In genomic region chr10:132396495-132397035, GRCh38 we compare ENCODE assay signal across 8 cellular contexts. TPM values are rescaled to one million over a fixed set of nuclear protein-coding genes. Genes with fewer than 3 reads are reported as not detected.
A peak's percentile ranks its signal among the peaks of the same experiment; 100 is the strongest.
DNase-seq lines count a peak whose midpoint lies in the region; ATAC-seq, FAIRE-seq and TF ChIP-seq lines count a peak whose summit lies in the region.

No MANE protein-coding gene starts in this region.

- POLR2A ChIA-PET in HepG2 (lab: Yijun Ruan, JAX) = no interaction called here

- no peaks in the 10 kb centered on the region for H3K9me3 ChIP-seq in HepG2 (ENCODE audit: low read length)

- H3K79me2 ChIP-seq in HepG2 (ENCODE audit: insufficient read depth, low read length) = no peaks in the 10 kb centered on the region

- in situ Hi-C loops in HepG2 (cut with HindIII; ENCODE audit: extremely low pct_ligation_motif_present, low pct_unique_long_range_greater_than_20kb) = no loop called here

- FAIRE-seq in bronchial epithelial cell (lab: Jason Lieb, UNC) = no peak
- no peak for FAIRE-seq in HepG2 (lab: Jason Lieb, UNC)

- H3K4me3 ChIP-seq in bronchial epithelial cell (ENCODE audit: low read depth, low read length) (peak overlapping the region; percentile 75), HepG2 (replicated peaks in 1 of 3; ENCODE audit: insufficient read depth in 1 of 3, low read depth in 2 of 3, low read length in 3 of 3) (peak overlapping the region; percentile 61 to 75 (median 62); a peak in 4 of 6 replicates)

- peaks cover 37% of the 10 kb centered on the region for H3K4me1 ChIP-seq in HepG2 (ENCODE audit: insufficient read depth, low read length)

- ATAC-seq in HG03442 (IDR thresholded peaks at IDR 0.05; ENCODE audit: unreplicated experiment) = peak; percentile 29
- ATAC-seq in HepG2 = peak; percentile 62
- no peak for ATAC-seq in GM21717 (IDR thresholded peaks at IDR 0.05; ENCODE audit: unreplicated experiment)

- TF ChIP-seq CTCF in bronchial epithelial cell (IDR thresholded peaks at IDR 0.05; ENCODE audit: insufficient read depth, low read length, severe bottlenecking) (peak; percentile 35), HepG2 (CRISPR knock-in tag; IDR thresholded peaks at IDR 0.05) (peak; percentile 39; the same call in 1 of the 2 replicates)

- CTCF ChIA-PET in HepG2 (lab: Yijun Ruan, JAX; ENCODE audit: low intra/inter-chr PET ratio, low total read pairs) = interaction anchor here (0.9 kb wide), 1 partner anchor 50 kb away, joined by 3 read pairs; no protein-coding TSS in a partner anchor

- intact Hi-C loops in HepG2 (cut with micrococcal nuclease; ENCODE audit: unreplicated experiment) = no loop called here

- TF ChIP-seq EP300 in HepG2 (IDR thresholded peaks at IDR 0.05; ENCODE audit: low read depth in 2 of 2, low read length in 2 of 2) (no peak), HepG2 (CRISPR knock-in tag; IDR thresholded peaks at IDR 0.05; ENCODE audit: borderline replicate concordance) (no peak)

- no CpG with 5 or more reads among the region's 80 CpGs for WGBS in HepG2 (ENCODE audit: low lambda C conversion rate)

- H3K9ac ChIP-seq in HepG2 (ENCODE audit: insufficient read depth, low read depth, low read length) = peak overlapping the region; percentile 75

- DNase-seq in activated CD8-positive, alpha-beta memory T cell treated with anti-CD3 and anti-CD28 coated beads for 1 hour (ENCODE audit: extremely low read depth in 1 of 2, low read depth in 1 of 2) = peak; percentile 27 to 55
- no peak for DNase-seq in activated CD8-positive, alpha-beta memory T cell treated with anti-CD3 and anti-CD28 coated beads for 24 hours
- DNase-seq in T1000 (lab: John Stamatoyannopoulos, UW) (peak; percentile 39), bronchial epithelial cell (ENCODE audit: low read depth) (no peak), HepG2 (ENCODE audit: low spot score) (peak; percentile 26)
- DNase-seq in stimulated activated CD8-positive, alpha-beta memory T cell treated with anti-CD3 and anti-CD28 coated beads, Interleukin-2, amount 100 ng/mL, for 48 hours (ENCODE audit: low read depth in 2 of 2) = peak; percentile 23 to 36

- H3K27ac ChIP-seq in HepG2 (ENCODE audit: extremely low read length, insufficient read depth, low read length) = peak overlapping the region; percentile 86

- no peak overlapping the region for H2AFZ ChIP-seq in HepG2 (ENCODE audit: low read length)

- TF ChIP-seq POLR2A in HepG2 (IDR thresholded peaks at IDR 0.05; ENCODE audit: insufficient read depth in 1 of 2, low read depth in 2 of 2, low read length in 2 of 2) = no peak

- no peaks in the 10 kb centered on the region for H3K27me3 ChIP-seq in bronchial epithelial cell (ENCODE audit: control insufficient read depth, insufficient read depth, low read length)
- peaks cover 8 to 28% of the 10 kb centered on the region in 2 experiments; a peak in 3 of 5 replicates for H3K27me3 ChIP-seq in HepG2 (ENCODE audit: control insufficient read depth in 1 of 2, insufficient read depth in 2 of 2, low read length in 2 of 2)

- BruUV-seq in HepG2 (replicated peaks; lab: Mats Ljungman, UMichigan) = no TSS peak

- no peaks in the 10 kb centered on the region for H4K20me1 ChIP-seq in HepG2 (ENCODE audit: insufficient read depth, low read length)

- 0 out of 2 replicates have a peak, but pooled peaks have one; percentile 42 for TF ChIP-seq RAD21 in HepG2 (CRISPR knock-in tag; IDR thresholded peaks at IDR 0.05)

- H3K36me3 ChIP-seq in bronchial epithelial cell (ENCODE audit: control insufficient read depth, insufficient read depth, low read length) = peaks cover 2% of the 10 kb centered on the region
- H3K36me3 ChIP-seq in HepG2 (replicated peaks in 1 of 2; ENCODE audit: control insufficient read depth in 1 of 2, insufficient read depth in 2 of 2, low read length in 2 of 2) = no peaks in the 10 kb centered on the region; a peak in 1 of 5 replicates

- H3K4me2 ChIP-seq in HepG2 (ENCODE audit: low read depth, low read length) = peak overlapping the region; percentile 82

TF ChIP-seq in HepG2, 621 proteins besides CTCF, POLR2A, EP300 and RAD21 (continues in another document):
- no peak for TF ChIP-seq KLF15 (CRISPR knock-in tag; IDR thresholded peaks at IDR 0.05; ENCODE audit: borderline replicate concordance)
- no peak for TF ChIP-seq PHF8 (CRISPR knock-in tag; IDR thresholded peaks at IDR 0.05)
- peak in 1 of 2 experiments; percentile 5; a peak in 1 of 4 replicates for TF ChIP-seq HMGXB4 (CRISPR knock-in tag; IDR thresholded peaks at IDR 0.05; ENCODE audit: borderline replicate concordance in 1 of 2, low read depth in 1 of 2)
- no peak for TF ChIP-seq ATM (IDR thresholded peaks at IDR 0.05; ENCODE audit: borderline replicate concordance)
- TF ChIP-seq BORCS8-MEF2B (CRISPR knock-in tag; IDR thresholded peaks at IDR 0.05) = no peak
- no peak for TF ChIP-seq ZNF333 (CRISPR knock-in tag; IDR thresholded peaks at IDR 0.05; ENCODE audit: borderline replicate concordance)
- no peak for TF ChIP-seq FOXO4 (CRISPR knock-in tag; conservative IDR thresholded peaks at IDR 0.05)
- TF ChIP-seq FOSL2 (CRISPR knock-in tag; IDR thresholded peaks at IDR 0.05) = no peak
- TF ChIP-seq ZNF644 (CRISPR knock-in tag; IDR thresholded peaks at IDR 0.05; ENCODE audit: low read depth) = no peak
- no peak for TF ChIP-seq SOX6 (IDR thresholded peaks at IDR 0.05)
- no peak for TF ChIP-seq SOX6 (CRISPR knock-in tag; IDR thresholded peaks at IDR 0.05)
- TF ChIP-seq YY1 (IDR thresholded peaks at IDR 0.05; ENCODE audit: insufficient read depth, insufficient replicate concordance, low read depth, low read length) = peak; percentile 34
- TF ChIP-seq GLI4 (CRISPR knock-in tag; IDR thresholded peaks at IDR 0.05; ENCODE audit: borderline replicate concordance) = no peak
- no peak for TF ChIP-seq ZNF230 (CRISPR knock-in tag; IDR thresholded peaks at IDR 0.05)
- TF ChIP-seq ZNF746 (CRISPR knock-in tag; IDR thresholded peaks at IDR 0.05) = no peak
- no peak for TF ChIP-seq FOXM1 (CRISPR knock-in tag; IDR thresholded peaks at IDR 0.05)
- TF ChIP-seq ATF2 (CRISPR knock-in tag; IDR thresholded peaks at IDR 0.05) = no peak

RNA-seq across cellular contexts. Expression of gene PWWP2B, which starts 0.4 kb away (rescaled TPM):
- total RNA-seq in bronchial epithelial cell (39.4 and 40.0 TPM in 2 replicates), HepG2 (2016; rRNA removed; fragmentation: Illumina TruSeq; extraction: Trizol) (3.5 and 4.7 TPM in 2 replicates)
- 1.3 and 1.8 TPM in 2 replicates for total RNA-seq in HepG2 (2016; cell fraction: cytosol; rRNA removed; fragmentation: Illumina TruSeq; extraction: Trizol; ENCODE audit: low read depth)
- 3.2 and 5.1 TPM in 2 replicates for total RNA-seq in HepG2 (2016; cell fraction: insoluble cytoplasmic fraction; rRNA removed; fragmentation: Illumina TruSeq; extraction: Trizol)
- 3.2 and 3.7 TPM in 2 replicates for total RNA-seq in HepG2 (2016; cell fraction: membrane; rRNA removed; fragmentation: Illumina TruSeq; extraction: Trizol)
- total RNA-seq in HepG2 (2016; cell fraction: nucleus; rRNA removed; fragmentation: Illumina TruSeq; extraction: Trizol) = 2.9 and 3.1 TPM in 2 replicates
- 2.3 and 3.7 TPM in 2 replicates for polyA plus RNA-seq in HepG2 (2011; rRNA removed)
- 3.1 and 4.4 TPM in 2 replicates for polyA plus RNA-seq in HepG2 (2011; cell fraction: cytosol; rRNA removed)
- polyA plus RNA-seq in HepG2 (2011; cell fraction: nucleus; rRNA removed) = 12.7 and 14.5 TPM in 2 replicates
- polyA plus RNA-seq in HepG2 (2012) = 2.3 and 4.1 TPM in 2 replicates
- polyA plus RNA-seq in HepG2 (2016; cell fraction: cytosol; fragmentation: Illumina TruSeq; extraction: Trizol; ENCODE audit: low read depth) = 1.2 and 1.3 TPM in 2 replicates
- 2.8 and 3.2 TPM in 2 replicates for polyA plus RNA-seq in HepG2 (2016; cell fraction: insoluble cytoplasmic fraction; fragmentation: Illumina TruSeq; extraction: Trizol; ENCODE audit: low read depth)
- polyA plus RNA-seq in HepG2 (2016; cell fraction: membrane; fragmentation: Illumina TruSeq; extraction: Trizol; ENCODE audit: low read depth) = 2.2 and 2.3 TPM in 2 replicates
- polyA plus RNA-seq in HepG2 (2016; cell fraction: nucleus; fragmentation: Illumina TruSeq; extraction: Trizol; ENCODE audit: insufficient read depth, low read depth) = 5.4 and 5.6 TPM in 2 replicates
- 3.9 and 6.3 TPM in 2 replicates for polyA minus RNA-seq in HepG2 (2011; rRNA and poly(A)+ RNA removed; ENCODE audit: low replicate concordance)
- polyA minus RNA-seq in HepG2 (2011; cell fraction: cytosol; rRNA and poly(A)+ RNA removed) = 4.8 and 5.9 TPM in 2 replicates
- 2.7 and 3.5 TPM in 2 replicates for polyA minus RNA-seq in HepG2 (2011; cell fraction: nucleus; rRNA and poly(A)+ RNA removed)

Comparison
In these comparisons a context has a peak if more than half of its experiments do, and no peak if none do; other contexts are left out.
1. DNase-seq: peak in activated CD8-positive, alpha-beta memory T cell treated with anti-CD3 and anti-CD28 coated beads for 1 hour (2 of 2), T1000 (single experiment), HepG2 (single experiment) and stimulated activated CD8-positive, alpha-beta memory T cell treated with anti-CD3 and anti-CD28 coated beads, Interleukin-2, amount 100 ng/mL, for 48 hours (2 of 2); none in activated CD8-positive, alpha-beta memory T cell treated with anti-CD3 and anti-CD28 coated beads for 24 hours (single experiment) and bronchial epithelial cell (single experiment).